Comparison of ENCODE assay signal across 9 cellular contexts in genomic region chr10:26438534-26439269, GRCh38. TPM values are rescaled to one million over a fixed set of nuclear protein-coding genes. Genes with fewer than 3 reads are reported as not detected.
DNase-seq lines count a peak whose midpoint lies in the region; ATAC-seq lines count a peak whose summit lies in the region.
"Had no signal": no experiment of that assay in that cellular context is flagged by ENCODE, and none has a peak within 500 bp of the region (broad histone marks: within the 10 kb centered on the region; RNA-seq: fewer than 3 reads in every experiment).

No MANE protein-coding gene starts in this region.

- peak overlapping the region; percentile 91 for H3K27ac ChIP-seq in naive thymus-derived CD4-positive, alpha-beta T cell (ENCODE audit: low read depth, low read length)
- H3K27ac ChIP-seq in substantia nigra (ENCODE audit: low read depth, low read length, poor library complexity, severe bottlenecking), result peak overlapping the region; percentile 37

- H3K27me3 Mint-ChIP-seq in naive thymus-derived CD4-positive, alpha-beta T cell, result no peaks in the 10 kb centered on the region

- peak overlapping the region; percentile 95 for H3K4me3 ChIP-seq in naive thymus-derived CD4-positive, alpha-beta T cell (ENCODE audit: low read length)

- H3K36me3 ChIP-seq in naive thymus-derived CD4-positive, alpha-beta T cell (ENCODE audit: control insufficient read depth in 2 of 3, insufficient read depth in 3 of 3, low read length in 3 of 3), result peaks cover 0 to 7% (median 0%) of the 10 kb centered on the region in 3 experiments

- no peaks in the 10 kb centered on the region for H3K9me3 ChIP-seq in naive thymus-derived CD4-positive, alpha-beta T cell (ENCODE audit: control insufficient read depth in 2 of 3, low read length in 3 of 3)

- peak overlapping the region; percentile 91 to 98 (median 97) for H3K27ac Mint-ChIP-seq in naive thymus-derived CD4-positive, alpha-beta T cell

- CTCF ChIA-PET in naive thymus-derived CD4-positive, alpha-beta T cell (lab: Charles Lee), result interaction anchor here (0.6 to 1.7 kb wide), 4 partner anchors 43 to 258 kb away, joined by 3 to 7 read pairs (median 4); no protein-coding TSS in a partner anchor

- ATAC-seq in HG03342 (IDR thresholded peaks at IDR 0.05; ENCODE audit: unreplicated experiment) (peak; percentile 45), HG03457 (IDR thresholded peaks at IDR 0.05; ENCODE audit: unreplicated experiment) (no peak)
- peak; percentile 86 for ATAC-seq in naive thymus-derived CD4-positive, alpha-beta T cell

- peaks cover 40 to 69% (median 60%) of the 10 kb centered on the region in 7 donors for H3K4me1 Mint-ChIP-seq in naive thymus-derived CD4-positive, alpha-beta T cell

- POLR2A ChIA-PET in naive thymus-derived CD4-positive, alpha-beta T cell (lab: Charles Lee), result interaction anchor here (0.7 to 3.8 kb wide), 15 partner anchors 9 to 86 kb away, joined by 3 to 16 read pairs (median 6); no protein-coding TSS in a partner anchor

- peaks cover 0 to 8% (median 0%) of the 10 kb centered on the region in 11 donors for H3K9me3 Mint-ChIP-seq in naive thymus-derived CD4-positive, alpha-beta T cell

- DNase-seq in GM19238 (ENCODE audit: insufficient read length, low spot score), result peak; percentile 47
- DNase-seq in activated CD4-positive, alpha-beta T cell treated with anti-CD3 and anti-CD28 coated beads for 4 hours, result peak; percentile 75 to 79
- DNase-seq in effector CD4-positive, alpha-beta T cell, result peak; percentile 53
- peak; percentile 59 to 78 (median 72) for DNase-seq in naive thymus-derived CD4-positive, alpha-beta T cell
- DNase-seq in substantia nigra (lab: John Stamatoyannopoulos, UW), result peak in 2 of 49 donors; percentile 8 to 29
- DNase-seq in NCI-H1436 (lab: John Stamatoyannopoulos, UW), result no peak

- peaks cover 16 to 29% of the 10 kb centered on the region in 2 donors for H3K4me1 ChIP-seq in naive thymus-derived CD4-positive, alpha-beta T cell (ENCODE audit: control insufficient read depth in 2 of 2, insufficient read depth in 2 of 2, low read length in 2 of 2)

- peak overlapping the region; percentile 80 to 98 (median 95) for H3K4me3 Mint-ChIP-seq in naive thymus-derived CD4-positive, alpha-beta T cell

- intact Hi-C loops in naive thymus-derived CD4-positive, alpha-beta T cell (cut with micrococcal nuclease), result loop anchor here (1.0 to 5.0 kb wide), 19 partner anchors 7 to 1421 kb away; partner anchors contain the start of genes ABI1 (in 2 of the 2), PDSS1 (in 2 of the 2), ACBD5 (in 1 of the 2) and ANKRD26 (in 1 of the 2)

- H3K36me3 Mint-ChIP-seq in naive thymus-derived CD4-positive, alpha-beta T cell, result peaks cover 0 to 14% (median 7%) of the 10 kb centered on the region in 5 donors

- no peaks in the 10 kb centered on the region for H3K27me3 ChIP-seq in naive thymus-derived CD4-positive, alpha-beta T cell (ENCODE audit: control insufficient read depth in 2 of 2, insufficient read depth in 2 of 2, low read length in 2 of 2)

RNA-seq across cellular contexts. Expression of gene APBB1IP, which starts 0.6 kb away (rescaled TPM):
- total RNA-seq in naive thymus-derived CD4-positive, alpha-beta T cell, result 100 to 1,000 TPM in 1 of 5 experiments, 10 to 100 TPM in 4; 64.7 to 101 (median 88.0) TPM
- 10 to 100 TPM; 60.2 to 70.5 TPM for polyA plus RNA-seq in naive thymus-derived CD4-positive, alpha-beta T cell
- total RNA-seq: bronchial epithelial cell had no signal
